1 cellular context compared by ENCODE assay signal in genomic region chr11:118224512-118225180, GRCh38.
TF ChIP-seq lines count a peak whose summit lies in the region.

TSS of gene JAML (minus strand) at chr11:118225011. CDS start at chr11:118214866, 10,145 bp downstream.

TF ChIP-seq in GM12878, 131 proteins besides CTCF, POLR2A, EP300 and RAD21 (continued from another document):
- TF ChIP-seq PRDM15 (CRISPR knock-in tag; IDR thresholded peaks at IDR 0.05), result no peak
